ENCODE assay signal across 2 cellular contexts in the genomic region with DNA sequence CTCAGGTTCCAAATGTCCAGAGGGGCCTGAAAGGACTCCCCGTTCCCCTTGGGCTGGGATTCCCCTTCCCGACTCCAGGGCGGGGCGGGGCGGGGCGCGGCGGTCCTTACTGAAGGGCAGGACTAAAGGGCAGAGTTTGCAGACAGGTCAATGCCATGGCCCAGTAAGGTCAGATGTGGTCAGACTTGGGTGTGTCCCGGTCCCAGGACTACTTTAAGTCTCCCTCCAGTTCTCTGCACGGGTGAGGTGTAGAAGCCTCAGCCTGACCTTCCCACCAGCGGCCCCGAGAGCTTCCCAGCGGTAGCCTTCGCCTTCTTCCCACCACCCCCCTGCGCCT.
TF ChIP-seq lines count a peak whose summit lies in the region.

No MANE protein-coding gene starts in this region.

TF ChIP-seq in SK-N-SH, 30 proteins besides CTCF, POLR2A, EP300 and RAD21:
- TF ChIP-seq YY1 (IDR thresholded peaks at IDR 0.05; ENCODE audit: low read depth): no peak
- no peak for TF ChIP-seq JUND (IDR thresholded peaks at IDR 0.05)
- no peak for TF ChIP-seq RFX5 (IDR thresholded peaks at IDR 0.05; ENCODE audit: low read length)
- no peak for TF ChIP-seq FOXJ3 (CRISPR knock-in tag; IDR thresholded peaks at IDR 0.05)
- TF ChIP-seq GABPA (IDR thresholded peaks at IDR 0.05; ENCODE audit: low read depth): no peak
- TF ChIP-seq, protein P1, sequence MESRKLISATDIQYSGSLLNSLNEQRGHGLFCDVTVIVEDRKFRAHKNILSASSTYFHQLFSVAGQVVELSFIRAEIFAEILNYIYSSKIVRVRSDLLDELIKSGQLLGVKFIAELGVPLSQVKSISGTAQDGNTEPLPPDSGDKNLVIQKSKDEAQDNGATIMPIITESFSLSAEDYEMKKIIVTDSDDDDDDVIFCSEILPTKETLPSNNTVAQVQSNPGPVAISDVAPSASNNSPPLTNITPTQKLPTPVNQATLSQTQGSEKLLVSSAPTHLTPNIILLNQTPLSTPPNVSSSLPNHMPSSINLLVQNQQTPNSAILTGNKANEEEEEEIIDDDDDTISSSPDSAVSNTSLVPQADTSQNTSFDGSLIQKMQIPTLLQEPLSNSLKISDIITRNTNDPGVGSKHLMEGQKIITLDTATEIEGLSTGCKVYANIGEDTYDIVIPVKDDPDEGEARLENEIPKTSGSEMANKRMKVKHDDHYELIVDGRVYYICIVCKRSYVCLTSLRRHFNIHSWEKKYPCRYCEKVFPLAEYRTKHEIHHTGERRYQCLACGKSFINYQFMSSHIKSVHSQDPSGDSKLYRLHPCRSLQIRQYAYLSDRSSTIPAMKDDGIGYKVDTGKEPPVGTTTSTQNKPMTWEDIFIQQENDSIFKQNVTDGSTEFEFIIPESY (IDR thresholded peaks at IDR 0.05; ENCODE audit: borderline replicate concordance, low read depth): no peak
- TF ChIP-seq, protein P2, sequence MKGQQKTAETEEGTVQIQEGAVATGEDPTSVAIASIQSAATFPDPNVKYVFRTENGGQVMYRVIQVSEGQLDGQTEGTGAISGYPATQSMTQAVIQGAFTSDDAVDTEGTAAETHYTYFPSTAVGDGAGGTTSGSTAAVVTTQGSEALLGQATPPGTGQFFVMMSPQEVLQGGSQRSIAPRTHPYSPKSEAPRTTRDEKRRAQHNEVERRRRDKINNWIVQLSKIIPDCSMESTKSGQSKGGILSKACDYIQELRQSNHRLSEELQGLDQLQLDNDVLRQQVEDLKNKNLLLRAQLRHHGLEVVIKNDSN (IDR thresholded peaks at IDR 0.05; ENCODE audit: borderline replicate concordance, low read depth): no peak
- no peak for TF ChIP-seq POLR2AphosphoS5 (IDR thresholded peaks at IDR 0.05; ENCODE audit: low read depth, low read length)
- no peak for TF ChIP-seq NFIC (IDR thresholded peaks at IDR 0.05; ENCODE audit: borderline replicate concordance)
- TF ChIP-seq, protein P3, sequence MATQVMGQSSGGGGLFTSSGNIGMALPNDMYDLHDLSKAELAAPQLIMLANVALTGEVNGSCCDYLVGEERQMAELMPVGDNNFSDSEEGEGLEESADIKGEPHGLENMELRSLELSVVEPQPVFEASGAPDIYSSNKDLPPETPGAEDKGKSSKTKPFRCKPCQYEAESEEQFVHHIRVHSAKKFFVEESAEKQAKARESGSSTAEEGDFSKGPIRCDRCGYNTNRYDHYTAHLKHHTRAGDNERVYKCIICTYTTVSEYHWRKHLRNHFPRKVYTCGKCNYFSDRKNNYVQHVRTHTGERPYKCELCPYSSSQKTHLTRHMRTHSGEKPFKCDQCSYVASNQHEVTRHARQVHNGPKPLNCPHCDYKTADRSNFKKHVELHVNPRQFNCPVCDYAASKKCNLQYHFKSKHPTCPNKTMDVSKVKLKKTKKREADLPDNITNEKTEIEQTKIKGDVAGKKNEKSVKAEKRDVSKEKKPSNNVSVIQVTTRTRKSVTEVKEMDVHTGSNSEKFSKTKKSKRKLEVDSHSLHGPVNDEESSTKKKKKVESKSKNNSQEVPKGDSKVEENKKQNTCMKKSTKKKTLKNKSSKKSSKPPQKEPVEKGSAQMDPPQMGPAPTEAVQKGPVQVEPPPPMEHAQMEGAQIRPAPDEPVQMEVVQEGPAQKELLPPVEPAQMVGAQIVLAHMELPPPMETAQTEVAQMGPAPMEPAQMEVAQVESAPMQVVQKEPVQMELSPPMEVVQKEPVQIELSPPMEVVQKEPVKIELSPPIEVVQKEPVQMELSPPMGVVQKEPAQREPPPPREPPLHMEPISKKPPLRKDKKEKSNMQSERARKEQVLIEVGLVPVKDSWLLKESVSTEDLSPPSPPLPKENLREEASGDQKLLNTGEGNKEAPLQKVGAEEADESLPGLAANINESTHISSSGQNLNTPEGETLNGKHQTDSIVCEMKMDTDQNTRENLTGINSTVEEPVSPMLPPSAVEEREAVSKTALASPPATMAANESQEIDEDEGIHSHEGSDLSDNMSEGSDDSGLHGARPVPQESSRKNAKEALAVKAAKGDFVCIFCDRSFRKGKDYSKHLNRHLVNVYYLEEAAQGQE (IDR thresholded peaks at IDR 0.05; ENCODE audit: low read depth, low read length): no peak
- TF ChIP-seq, protein P4, sequence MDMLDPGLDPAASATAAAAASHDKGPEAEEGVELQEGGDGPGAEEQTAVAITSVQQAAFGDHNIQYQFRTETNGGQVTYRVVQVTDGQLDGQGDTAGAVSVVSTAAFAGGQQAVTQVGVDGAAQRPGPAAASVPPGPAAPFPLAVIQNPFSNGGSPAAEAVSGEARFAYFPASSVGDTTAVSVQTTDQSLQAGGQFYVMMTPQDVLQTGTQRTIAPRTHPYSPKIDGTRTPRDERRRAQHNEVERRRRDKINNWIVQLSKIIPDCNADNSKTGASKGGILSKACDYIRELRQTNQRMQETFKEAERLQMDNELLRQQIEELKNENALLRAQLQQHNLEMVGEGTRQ (IDR thresholded peaks at IDR 0.05; ENCODE audit: borderline replicate concordance, low read depth, low read length): no peak
TF ChIP-seq in SK-N-SH: peak in this region for 0.

TF ChIP-seq in K562, 482 proteins besides CTCF, POLR2A, EP300 and RAD21:
- no peak for TF ChIP-seq SAP30 (IDR thresholded peaks at IDR 0.05; ENCODE audit: borderline replicate concordance, insufficient read depth, low read depth, low read length, poor library complexity, severe bottlenecking)
- no peak for TF ChIP-seq NCOA4 (IDR thresholded peaks at IDR 0.05; ENCODE audit: partially characterized antibody)
- TF ChIP-seq, protein P5, sequence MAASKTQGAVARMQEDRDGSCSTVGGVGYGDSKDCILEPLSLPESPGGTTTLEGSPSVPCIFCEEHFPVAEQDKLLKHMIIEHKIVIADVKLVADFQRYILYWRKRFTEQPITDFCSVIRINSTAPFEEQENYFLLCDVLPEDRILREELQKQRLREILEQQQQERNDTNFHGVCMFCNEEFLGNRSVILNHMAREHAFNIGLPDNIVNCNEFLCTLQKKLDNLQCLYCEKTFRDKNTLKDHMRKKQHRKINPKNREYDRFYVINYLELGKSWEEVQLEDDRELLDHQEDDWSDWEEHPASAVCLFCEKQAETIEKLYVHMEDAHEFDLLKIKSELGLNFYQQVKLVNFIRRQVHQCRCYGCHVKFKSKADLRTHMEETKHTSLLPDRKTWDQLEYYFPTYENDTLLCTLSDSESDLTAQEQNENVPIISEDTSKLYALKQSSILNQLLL (CRISPR knock-in tag; IDR thresholded peaks at IDR 0.05; ENCODE audit: borderline replicate concordance): no peak
- TF ChIP-seq, protein P6, sequence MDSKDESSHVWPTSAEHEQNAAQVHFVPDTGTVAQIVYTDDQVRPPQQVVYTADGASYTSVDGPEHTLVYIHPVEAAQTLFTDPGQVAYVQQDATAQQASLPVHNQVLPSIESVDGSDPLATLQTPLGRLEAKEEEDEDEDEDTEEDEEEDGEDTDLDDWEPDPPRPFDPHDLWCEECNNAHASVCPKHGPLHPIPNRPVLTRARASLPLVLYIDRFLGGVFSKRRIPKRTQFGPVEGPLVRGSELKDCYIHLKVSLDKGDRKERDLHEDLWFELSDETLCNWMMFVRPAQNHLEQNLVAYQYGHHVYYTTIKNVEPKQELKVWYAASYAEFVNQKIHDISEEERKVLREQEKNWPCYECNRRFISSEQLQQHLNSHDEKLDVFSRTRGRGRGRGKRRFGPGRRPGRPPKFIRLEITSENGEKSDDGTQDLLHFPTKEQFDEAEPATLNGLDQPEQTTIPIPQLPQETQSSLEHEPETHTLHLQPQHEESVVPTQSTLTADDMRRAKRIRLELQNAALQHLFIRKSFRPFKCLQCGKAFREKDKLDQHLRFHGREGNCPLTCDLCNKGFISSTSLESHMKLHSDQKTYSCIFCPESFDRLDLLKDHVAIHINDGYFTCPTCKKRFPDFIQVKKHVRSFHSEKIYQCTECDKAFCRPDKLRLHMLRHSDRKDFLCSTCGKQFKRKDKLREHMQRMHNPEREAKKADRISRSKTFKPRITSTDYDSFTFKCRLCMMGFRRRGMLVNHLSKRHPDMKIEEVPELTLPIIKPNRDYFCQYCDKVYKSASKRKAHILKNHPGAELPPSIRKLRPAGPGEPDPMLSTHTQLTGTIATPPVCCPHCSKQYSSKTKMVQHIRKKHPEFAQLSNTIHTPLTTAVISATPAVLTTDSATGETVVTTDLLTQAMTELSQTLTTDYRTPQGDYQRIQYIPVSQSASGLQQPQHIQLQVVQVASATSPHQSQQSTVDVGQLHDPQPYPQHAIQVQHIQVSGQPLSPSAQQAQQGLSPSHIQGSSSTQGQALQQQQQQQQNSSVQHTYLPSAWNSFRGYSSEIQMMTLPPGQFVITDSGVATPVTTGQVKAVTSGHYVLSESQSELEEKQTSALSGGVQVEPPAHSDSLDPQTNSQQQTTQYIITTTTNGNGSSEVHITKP (IDR thresholded peaks at IDR 0.05; ENCODE audit: partially characterized antibody): peak; percentile 45
- TF ChIP-seq ZNF184 (CRISPR knock-in tag; IDR thresholded peaks at IDR 0.05): no peak
- no peak for TF ChIP-seq RBM34 (IDR thresholded peaks at IDR 0.05; ENCODE audit: borderline replicate concordance, insufficient read depth, low read length)
- TF ChIP-seq NR2C2 (CRISPR knock-in tag; IDR thresholded peaks at IDR 0.05): no peak
- TF ChIP-seq NR2C2 (tag; IDR thresholded peaks at IDR 0.05): peak; percentile 45
- TF ChIP-seq SMARCE1 (IDR thresholded peaks at IDR 0.05): 0 out of 2 replicates have a peak, but pooled peaks have one; percentile 19
- TF ChIP-seq SMAD4 (CRISPR knock-in tag; conservative IDR thresholded peaks at IDR 0.05): peak; percentile 66
- peak; percentile 80 for TF ChIP-seq ESRRA (IDR thresholded peaks at IDR 0.05; ENCODE audit: borderline replicate concordance, low read depth)
